In the genomic region with DNA sequence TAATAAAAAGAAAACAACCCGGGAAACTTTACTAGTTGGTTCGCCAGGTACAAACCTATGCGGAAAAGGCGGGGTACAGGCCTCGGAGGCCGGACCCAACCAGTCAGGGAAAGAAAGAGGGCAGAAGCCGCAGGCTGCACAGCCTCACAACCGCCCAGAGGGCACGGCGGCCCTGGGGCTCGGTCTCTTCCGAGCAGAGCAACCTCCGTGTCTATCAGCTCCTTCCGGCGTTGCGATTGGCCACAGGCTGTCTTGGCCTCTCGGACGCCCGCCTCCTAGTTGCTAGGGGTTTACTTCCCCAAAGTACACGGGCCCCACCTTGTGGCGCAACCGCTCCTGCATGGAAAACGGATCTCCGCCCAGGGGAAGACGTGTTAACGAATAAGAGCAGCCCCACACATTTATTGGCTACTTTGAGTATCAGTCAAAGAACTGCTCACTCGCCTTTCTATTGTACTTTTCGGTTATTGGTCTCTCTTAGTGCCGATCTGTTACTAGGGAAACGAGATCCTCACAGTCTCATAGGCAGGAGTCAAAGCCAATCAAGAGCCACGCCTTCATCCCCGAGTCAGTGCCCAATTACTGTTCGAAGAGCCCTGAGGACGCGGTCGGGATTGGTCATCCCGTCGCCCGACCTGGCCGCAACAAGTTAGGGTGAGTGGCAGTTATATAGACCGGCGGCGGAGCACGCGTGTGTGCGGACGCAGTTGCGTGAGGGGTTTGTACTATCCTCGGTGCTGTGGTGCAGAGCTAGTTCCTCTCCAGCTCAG, we compare ENCODE assay signal across 1 cellular context.
TF ChIP-seq lines count a peak whose summit lies in the region.

G3BP1 (plus strand) TSS at position 696 of the 770 bp plus-strand sequence. CDS start 14,667 bp downstream, outside the sequence.

TF ChIP-seq in HepG2, 621 proteins besides CTCF, POLR2A, EP300 and RAD21 (continued from another document and continues in another):
- TF ChIP-seq KAT2B (IDR thresholded peaks at IDR 0.05; ENCODE audit: borderline replicate concordance, low read depth, low read length) (no peak), RFX3 (CRISPR knock-in tag; IDR thresholded peaks at IDR 0.05) (peak; percentile 90), MTERF4 (CRISPR knock-in tag; IDR thresholded peaks at IDR 0.05) (no peak), ZBTB14 (CRISPR knock-in tag; IDR thresholded peaks at IDR 0.05) (peak; percentile 87), FOXJ3 (CRISPR knock-in tag; IDR thresholded peaks at IDR 0.05; ENCODE audit: borderline replicate concordance) (peak; percentile 75; the same call in 1 of the 2 replicates), SNAI1 (CRISPR knock-in tag; IDR thresholded peaks at IDR 0.05; ENCODE audit: borderline replicate concordance) (no peak), REL (CRISPR knock-in tag; conservative IDR thresholded peaks at IDR 0.05) (no peak), SMAD1 (CRISPR knock-in tag; IDR thresholded peaks at IDR 0.05; ENCODE audit: borderline replicate concordance, low read depth) (no peak), KLF9 (CRISPR knock-in tag; IDR thresholded peaks at IDR 0.05; ENCODE audit: low read depth) (peak; percentile 86), ZNF251 (CRISPR knock-in tag; IDR thresholded peaks at IDR 0.05) (no peak), RBFOX2 (IDR thresholded peaks at IDR 0.05; ENCODE audit: low read depth, low read length) (peak; percentile 89), ZNF256 (CRISPR knock-in tag; conservative IDR thresholded peaks at IDR 0.05) (no peak; the same call in 1 of the 2 replicates), ZNF383 (CRISPR knock-in tag; IDR thresholded peaks at IDR 0.05; ENCODE audit: borderline replicate concordance) (no peak), BORCS8-MEF2B (CRISPR knock-in tag; IDR thresholded peaks at IDR 0.05) (no peak), HOXA7 (CRISPR knock-in tag; IDR thresholded peaks at IDR 0.05) (no peak), ELF3 (CRISPR knock-in tag; IDR thresholded peaks at IDR 0.05) (no peak; the same call in 1 of the 2 replicates), TP53 (CRISPR knock-in tag; conservative IDR thresholded peaks at IDR 0.05) (0 out of 2 replicates have a peak, but pooled peaks have one; percentile 57), PCBP2 (optimal IDR thresholded peaks at IDR 0.05; ENCODE audit: low read depth, low read length, poor library complexity, severe bottlenecking) (no peak), XRCC5 (optimal IDR thresholded peaks at IDR 0.05; ENCODE audit: low read length) (peak; percentile 80), ZNF382 (CRISPR knock-in tag; IDR thresholded peaks at IDR 0.05; ENCODE audit: borderline replicate concordance) (no peak), ZNF18 (CRISPR knock-in tag; IDR thresholded peaks at IDR 0.05; ENCODE audit: insufficient replicate concordance) (no peak), AHR (CRISPR knock-in tag; IDR thresholded peaks at IDR 0.05) (no peak; the same call in 1 of the 2 replicates), ZNF296 (CRISPR knock-in tag; conservative IDR thresholded peaks at IDR 0.05) (no peak), AGO1 (IDR thresholded peaks at IDR 0.05; ENCODE audit: low read depth, low read length, poor library complexity, severe bottlenecking) (no peak), KAT7 (CRISPR knock-in tag; IDR thresholded peaks at IDR 0.05; ENCODE audit: borderline replicate concordance) (0 out of 2 replicates have a peak, but pooled peaks have one; percentile 49), ESRRA (CRISPR knock-in tag; IDR thresholded peaks at IDR 0.05; ENCODE audit: low read depth) (no peak), NPAS2 (CRISPR knock-in tag; IDR thresholded peaks at IDR 0.05; ENCODE audit: borderline replicate concordance) (no peak), ZNF326 (CRISPR knock-in tag; IDR thresholded peaks at IDR 0.05; ENCODE audit: borderline replicate concordance) (no peak), ZNF318 (CRISPR knock-in tag; IDR thresholded peaks at IDR 0.05) (no peak), ZFP1 (CRISPR knock-in tag; IDR thresholded peaks at IDR 0.05) (no peak), ZBTB38 (CRISPR knock-in tag; IDR thresholded peaks at IDR 0.05) (no peak)
- TF ChIP-seq, protein P1, sequence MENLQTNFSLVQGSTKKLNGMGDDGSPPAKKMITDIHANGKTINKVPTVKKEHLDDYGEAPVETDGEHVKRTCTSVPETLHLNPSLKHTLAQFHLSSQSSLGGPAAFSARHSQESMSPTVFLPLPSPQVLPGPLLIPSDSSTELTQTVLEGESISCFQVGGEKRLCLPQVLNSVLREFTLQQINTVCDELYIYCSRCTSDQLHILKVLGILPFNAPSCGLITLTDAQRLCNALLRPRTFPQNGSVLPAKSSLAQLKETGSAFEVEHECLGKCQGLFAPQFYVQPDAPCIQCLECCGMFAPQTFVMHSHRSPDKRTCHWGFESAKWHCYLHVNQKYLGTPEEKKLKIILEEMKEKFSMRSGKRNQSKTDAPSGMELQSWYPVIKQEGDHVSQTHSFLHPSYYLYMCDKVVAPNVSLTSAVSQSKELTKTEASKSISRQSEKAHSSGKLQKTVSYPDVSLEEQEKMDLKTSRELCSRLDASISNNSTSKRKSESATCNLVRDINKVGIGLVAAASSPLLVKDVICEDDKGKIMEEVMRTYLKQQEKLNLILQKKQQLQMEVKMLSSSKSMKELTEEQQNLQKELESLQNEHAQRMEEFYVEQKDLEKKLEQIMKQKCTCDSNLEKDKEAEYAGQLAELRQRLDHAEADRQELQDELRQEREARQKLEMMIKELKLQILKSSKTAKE (CRISPR knock-in tag; IDR thresholded peaks at IDR 0.05; ENCODE audit: borderline replicate concordance) = no peak
- TF ChIP-seq, protein P2, sequence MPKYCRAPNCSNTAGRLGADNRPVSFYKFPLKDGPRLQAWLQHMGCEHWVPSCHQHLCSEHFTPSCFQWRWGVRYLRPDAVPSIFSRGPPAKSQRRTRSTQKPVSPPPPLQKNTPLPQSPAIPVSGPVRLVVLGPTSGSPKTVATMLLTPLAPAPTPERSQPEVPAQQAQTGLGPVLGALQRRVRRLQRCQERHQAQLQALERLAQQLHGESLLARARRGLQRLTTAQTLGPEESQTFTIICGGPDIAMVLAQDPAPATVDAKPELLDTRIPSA (CRISPR knock-in tag; IDR thresholded peaks at IDR 0.05; ENCODE audit: borderline replicate concordance) = no peak
- TF ChIP-seq, protein P3, sequence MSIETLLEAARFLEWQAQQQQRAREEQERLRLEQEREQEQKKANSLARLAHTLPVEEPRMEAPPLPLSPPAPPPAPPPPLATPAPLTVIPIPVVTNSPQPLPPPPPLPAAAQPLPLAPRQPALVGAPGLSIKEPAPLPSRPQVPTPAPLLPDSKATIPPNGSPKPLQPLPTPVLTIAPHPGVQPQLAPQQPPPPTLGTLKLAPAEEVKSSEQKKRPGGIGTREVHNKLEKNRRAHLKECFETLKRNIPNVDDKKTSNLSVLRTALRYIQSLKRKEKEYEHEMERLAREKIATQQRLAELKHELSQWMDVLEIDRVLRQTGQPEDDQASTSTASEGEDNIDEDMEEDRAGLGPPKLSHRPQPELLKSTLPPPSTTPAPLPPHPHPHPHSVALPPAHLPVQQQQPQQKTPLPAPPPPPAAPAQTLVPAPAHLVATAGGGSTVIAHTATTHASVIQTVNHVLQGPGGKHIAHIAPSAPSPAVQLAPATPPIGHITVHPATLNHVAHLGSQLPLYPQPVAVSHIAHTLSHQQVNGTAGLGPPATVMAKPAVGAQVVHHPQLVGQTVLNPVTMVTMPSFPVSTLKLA (IDR thresholded peaks at IDR 0.05) = peak; percentile 68
- TF ChIP-seq, protein P4, sequence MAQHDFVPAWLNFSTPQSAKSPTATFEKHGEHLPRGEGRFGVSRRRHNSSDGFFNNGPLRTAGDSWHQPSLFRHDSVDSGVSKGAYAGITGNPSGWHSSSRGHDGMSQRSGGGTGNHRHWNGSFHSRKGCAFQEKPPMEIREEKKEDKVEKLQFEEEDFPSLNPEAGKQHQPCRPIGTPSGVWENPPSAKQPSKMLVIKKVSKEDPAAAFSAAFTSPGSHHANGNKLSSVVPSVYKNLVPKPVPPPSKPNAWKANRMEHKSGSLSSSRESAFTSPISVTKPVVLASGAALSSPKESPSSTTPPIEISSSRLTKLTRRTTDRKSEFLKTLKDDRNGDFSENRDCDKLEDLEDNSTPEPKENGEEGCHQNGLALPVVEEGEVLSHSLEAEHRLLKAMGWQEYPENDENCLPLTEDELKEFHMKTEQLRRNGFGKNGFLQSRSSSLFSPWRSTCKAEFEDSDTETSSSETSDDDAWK (CRISPR knock-in tag; IDR thresholded peaks at IDR 0.05) = no peak
